23 cellular contexts compared by ENCODE assay signal in the genomic region with DNA sequence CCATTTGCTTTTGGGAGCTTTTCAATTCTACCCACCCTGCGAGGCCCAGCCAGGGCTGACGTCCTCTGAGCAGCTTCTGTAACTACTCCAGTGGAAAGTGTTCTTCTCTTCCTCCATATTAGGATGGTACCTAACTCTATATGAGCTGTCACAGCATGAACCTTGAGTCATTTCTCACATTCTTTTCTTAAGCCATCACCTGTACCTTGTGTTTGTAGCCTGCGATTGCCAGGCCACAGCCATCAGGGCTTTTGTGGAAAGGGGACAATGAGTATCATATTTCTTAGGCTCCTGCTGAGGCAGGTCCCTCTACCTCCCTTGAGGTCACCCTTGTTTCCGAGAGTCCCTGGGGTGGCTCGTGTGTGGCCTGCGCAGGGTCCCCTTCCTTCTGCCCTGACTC.
DNase-seq lines count a peak whose midpoint lies in the region; ATAC-seq, FAIRE-seq and TF ChIP-seq lines count a peak whose summit lies in the region.
"Had no signal": no experiment of that assay in that cellular context is flagged by ENCODE, and none has a peak within 500 bp of the region (broad histone marks: within the 10 kb centered on the region; RNA-seq: fewer than 3 reads in every experiment).

No MANE protein-coding gene starts in this region.

- peak overlapping the region; percentile 25; the same call in 1 of the 2 replicates for H3K4me2 ChIP-seq in HepG2 (ENCODE audit: low read depth, low read length)
- H3K4me2 ChIP-seq in PC-9 = peak overlapping the region; percentile 34

- peak; percentile 29 for DNase-seq in HepG2 (ENCODE audit: low spot score)
- DNase-seq in right lobe of liver = no peak
- DNase-seq in PC-9 = peak; percentile 77 to 90
- DNase-seq in epithelial cell of esophagus (ENCODE audit: low read depth) = peak; percentile 77
- DNase-seq in NCI-H2171 (lab: John Stamatoyannopoulos, UW) = no peak
- no peak for DNase-seq in HAP-1 (ENCODE audit: low spot score in 2 of 2)
- DNase-seq in NCI-H2081 treated with DMSO at 0.1 percent for 48 hours (lab: John Stamatoyannopoulos, UW) = no peak
- DNase-seq: activated CD4-positive, alpha-beta T cell treated with anti-CD3 and anti-CD28 coated beads for 4 hours; activated T-cell treated with anti-CD3 and anti-CD28 coated beads, Interleukin-2, amount 50 U/mL, for 48 hours; aorta; C1 segment of cervical spinal cord; Caco-2; cerebellar nuclear complex; DND-41; heart right ventricle; left colon; NCI-H510A treated with DMSO at 0.1 percent for 48 hours; small intestine; stimulated activated CD4-positive, alpha-beta T cell treated with anti-CD3 and anti-CD28 coated beads, Interleukin-2, amount 100 ng/mL, for 24 hours; T-helper 2 cell had no signal

- ATAC-seq in HepG2 (no peak; the same call in 2 of the 3 replicates), right lobe of liver (no peak)
- ATAC-seq: heart right ventricle, left colon had no signal

- TF ChIP-seq RAD21 in HepG2 (CRISPR knock-in tag; IDR thresholded peaks at IDR 0.05) = no peak

- H4K20me1 ChIP-seq in HepG2 (ENCODE audit: insufficient read depth, low read length) (no peaks in the 10 kb centered on the region), PC-9 (ENCODE audit: insufficient read depth) (no peaks in the 10 kb centered on the region)

- POLR2A ChIA-PET in HepG2 (lab: Yijun Ruan, JAX) (interaction anchor here (0.8 kb wide), 1 partner anchor 180 kb away, joined by 3 read pairs; a partner anchor contains a TSS), PC-9 (lab: Charles Lee; ENCODE audit: unreplicated experiment) (interaction anchor here (0.8 to 1.1 kb wide), 2 partner anchors 38 to 178 kb away, joined by 3 to 8 read pairs; no protein-coding TSS in a partner anchor)

- CTCF ChIA-PET in HepG2 (lab: Yijun Ruan, JAX; ENCODE audit: low intra/inter-chr PET ratio, low total read pairs) (no interaction called here), PC-9 (lab: Charles Lee) (interaction anchor here (1.0 to 1.1 kb wide), 3 partner anchors 15 to 216 kb away, joined by 3 to 4 read pairs (median 3); no protein-coding TSS in a partner anchor)

- FAIRE-seq in HepG2 (lab: Jason Lieb, UNC) = no peak
- FAIRE-seq: HTR-8/SVneo, small intestine had no signal

- H3K9me3 ChIP-seq in HepG2 (ENCODE audit: low read length) (no peaks in the 10 kb centered on the region), right lobe of liver (no peaks in the 10 kb centered on the region), PC-9 (ENCODE audit: insufficient read depth, low read depth) (peaks cover 11% of the 10 kb centered on the region; the same call in 1 of the 2 replicates), HAP-1 (no peaks in the 10 kb centered on the region)
- H3K9me3 ChIP-seq: Caco-2, heart right ventricle, suprapubic skin had no signal

- H3K27ac ChIP-seq in HepG2 (ENCODE audit: extremely low read length, insufficient read depth, low read length) (no peak overlapping the region), right lobe of liver (no peak overlapping the region), PC-9 (peak overlapping the region; percentile 70)
- H3K27ac ChIP-seq: heart right ventricle, SK-N-MC, suprapubic skin had no signal

- no peak overlapping the region for H3K4me3 ChIP-seq in HepG2 (replicated peaks in 1 of 3; ENCODE audit: insufficient read depth in 1 of 3, low read depth in 2 of 3, low read length in 3 of 3)
- H3K4me3 ChIP-seq in right lobe of liver = no peak overlapping the region
- no peak overlapping the region for H3K4me3 ChIP-seq in PC-9
- H3K4me3 ChIP-seq in epithelial cell of esophagus (ENCODE audit: low read length) = no peak overlapping the region
- no peak overlapping the region for H3K4me3 ChIP-seq in HAP-1
- H3K4me3 ChIP-seq: heart right ventricle, SK-N-MC, suprapubic skin had no signal

- H2AFZ ChIP-seq in HepG2 (ENCODE audit: low read length) = no peak overlapping the region
- H2AFZ ChIP-seq in PC-9 = no peak overlapping the region

- H3K4me1 ChIP-seq in HepG2 (ENCODE audit: insufficient read depth, low read length) = peaks cover 32% of the 10 kb centered on the region
- H3K4me1 ChIP-seq in right lobe of liver = no peaks in the 10 kb centered on the region
- peaks cover 68% of the 10 kb centered on the region for H3K4me1 ChIP-seq in PC-9 (replicated peaks; ENCODE audit: insufficient read depth)
- peaks cover 6% of the 10 kb centered on the region for H3K4me1 ChIP-seq in HAP-1
- H3K4me1 ChIP-seq: suprapubic skin had no signal

- TF ChIP-seq EP300 in HepG2 (IDR thresholded peaks at IDR 0.05; ENCODE audit: low read depth in 2 of 2, low read length in 2 of 2) = no peak
- TF ChIP-seq EP300 in HepG2 (CRISPR knock-in tag; IDR thresholded peaks at IDR 0.05; ENCODE audit: borderline replicate concordance) = no peak

- no peak for TF ChIP-seq CTCF in HepG2 (CRISPR knock-in tag; IDR thresholded peaks at IDR 0.05)
- no peak for TF ChIP-seq CTCF in right lobe of liver (IDR thresholded peaks at IDR 0.05)
- TF ChIP-seq CTCF in PC-9 (conservative IDR thresholded peaks at IDR 0.05) = no peak
- no peak for TF ChIP-seq CTCF in epithelial cell of esophagus (IDR thresholded peaks at IDR 0.05; ENCODE audit: insufficient read depth, low read depth, low read length, missing control alignments)

- peaks cover 47% of the 10 kb centered on the region for H3F3A ChIP-seq in PC-9 (ENCODE audit: insufficient read depth, low read depth)

- BruUV-seq in HepG2 (replicated peaks; lab: Mats Ljungman, UMichigan) (no TSS peak), PC-9 (replicated peaks; lab: Mats Ljungman, UMichigan) (no TSS peak)

- WGBS in HepG2 (ENCODE audit: low lambda C conversion rate) = 56% methylated on average over 6 of the region's 6 CpGs
- WGBS in right lobe of liver (ENCODE audit: insufficient coverage, low coverage, low lambda C conversion rate, missing lambda C conversion rate) = 97% methylated on average over 5 of the region's 6 CpGs

- intact Hi-C loops in HepG2 (cut with micrococcal nuclease; ENCODE audit: unreplicated experiment) (no loop called here), right lobe of liver (cut with DNase I) (no loop called here), PC-9 (cut with micrococcal nuclease; ENCODE audit: unreplicated experiment) (loop anchor here (1.0 to 5.0 kb wide), 3 partner anchors 51 to 310 kb away; a partner anchor contains a TSS)

- no peaks in the 10 kb centered on the region for H3K9me2 ChIP-seq in PC-9 (ENCODE audit: insufficient read depth)

- H3K27me3 ChIP-seq in HepG2 (ENCODE audit: control insufficient read depth in 1 of 2, insufficient read depth in 2 of 2, low read length in 2 of 2) (peaks cover 0 to 12% of the 10 kb centered on the region in 2 experiments; a peak in 2 of 5 replicates), right lobe of liver (no peaks in the 10 kb centered on the region), PC-9 (ENCODE audit: insufficient read depth, low read depth) (no peaks in the 10 kb centered on the region), HAP-1 (ENCODE audit: low read depth) (no peaks in the 10 kb centered on the region)
- H3K27me3 ChIP-seq: heart right ventricle, suprapubic skin had no signal

- H3K9ac ChIP-seq in HepG2 (ENCODE audit: insufficient read depth, low read depth, low read length) = no peak overlapping the region

- H3K36me3 ChIP-seq in HepG2 (replicated peaks in 1 of 2; ENCODE audit: control insufficient read depth in 1 of 2, insufficient read depth in 2 of 2, low read length in 2 of 2) (no peaks in the 10 kb centered on the region), right lobe of liver (no peaks in the 10 kb centered on the region), PC-9 (ENCODE audit: low read depth) (no peaks in the 10 kb centered on the region), HAP-1 (replicated peaks) (no peaks in the 10 kb centered on the region; the same call in 1 of the 2 replicates)
- H3K36me3 ChIP-seq: heart right ventricle, suprapubic skin had no signal

- TF ChIP-seq POLR2A in HepG2 (IDR thresholded peaks at IDR 0.05; ENCODE audit: insufficient read depth in 1 of 2, low read depth in 2 of 2, low read length in 2 of 2) = no peak
- TF ChIP-seq POLR2A in right lobe of liver (IDR thresholded peaks at IDR 0.05) = no peak

- in situ Hi-C loops in HepG2 (cut with HindIII; ENCODE audit: extremely low pct_ligation_motif_present, low pct_unique_long_range_greater_than_20kb) (no loop called here), HAP-1 (cut with MboI; ENCODE audit: low sequenced_read_pairs) (no loop called here)

- H3K79me2 ChIP-seq in HepG2 (ENCODE audit: insufficient read depth, low read length) = no peaks in the 10 kb centered on the region
- no peaks in the 10 kb centered on the region for H3K79me2 ChIP-seq in PC-9 (ENCODE audit: low read depth)

TF ChIP-seq in HepG2, 621 proteins besides CTCF, POLR2A, EP300 and RAD21:
- TF ChIP-seq ZNF317 (CRISPR knock-in tag; IDR thresholded peaks at IDR 0.05) = no peak
- TF ChIP-seq, protein P1, sequence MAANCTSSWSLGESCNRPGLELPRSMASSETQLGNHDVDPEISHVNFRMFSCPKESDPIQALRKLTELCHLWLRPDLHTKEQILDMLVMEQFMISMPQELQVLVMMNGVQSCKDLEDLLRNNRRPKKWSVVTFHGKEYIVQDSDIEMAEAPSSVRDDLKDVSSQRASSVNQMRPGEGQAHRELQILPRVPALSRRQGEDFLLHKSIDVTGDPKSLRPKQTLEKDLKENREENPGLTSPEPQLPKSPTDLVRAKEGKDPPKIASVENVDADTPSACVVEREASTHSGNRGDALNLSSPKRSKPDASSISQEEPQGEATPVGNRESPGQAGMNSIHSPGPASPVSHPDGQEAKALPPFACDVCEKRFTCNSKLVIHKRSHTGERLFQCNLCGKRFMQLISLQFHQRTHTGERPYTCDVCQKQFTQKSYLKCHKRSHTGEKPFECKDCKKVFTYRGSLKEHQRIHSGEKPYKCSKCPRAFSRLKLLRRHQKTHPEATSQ (CRISPR knock-in tag; IDR thresholded peaks at IDR 0.05; ENCODE audit: borderline replicate concordance) = no peak
- TF ChIP-seq JARID2 (CRISPR knock-in tag; IDR thresholded peaks at IDR 0.05; ENCODE audit: insufficient replicate concordance) = no peak
- no peak for TF ChIP-seq PITX1 (CRISPR knock-in tag; IDR thresholded peaks at IDR 0.05)
- TF ChIP-seq MIER2 (CRISPR knock-in tag; IDR thresholded peaks at IDR 0.05) = no peak
- TF ChIP-seq KDM3A (CRISPR knock-in tag; IDR thresholded peaks at IDR 0.05; ENCODE audit: low read depth) = no peak
- no peak for TF ChIP-seq ZNF816 (CRISPR knock-in tag; IDR thresholded peaks at IDR 0.05; ENCODE audit: borderline replicate concordance)
- no peak for TF ChIP-seq ZNF614 (CRISPR knock-in tag; IDR thresholded peaks at IDR 0.05; ENCODE audit: borderline replicate concordance)
- TF ChIP-seq ZNF605 (CRISPR knock-in tag; IDR thresholded peaks at IDR 0.05) = no peak

Comparison
In these comparisons a context has a peak if more than half of its experiments do, and no peak if none do; other contexts are left out.
1. DNase-seq: peak in HepG2 (single experiment), PC-9 (2 of 2) and epithelial cell of esophagus (single experiment); none in right lobe of liver (0 of 3), NCI-H2171 (single experiment), HAP-1 (0 of 2) and NCI-H2081 treated with DMSO at 0.1 percent for 48 hours (single experiment).